8 cellular contexts compared by ENCODE assay signal in genomic region chr4:150960818-150961217, GRCh38. TPM values are rescaled to one million over a fixed set of nuclear protein-coding genes. Genes with fewer than 3 reads are reported as not detected.
DNase-seq lines count a peak whose midpoint lies in the region; ATAC-seq and TF ChIP-seq lines count a peak whose summit lies in the region.

No MANE protein-coding gene starts in this region.

- no peaks in the 10 kb centered on the region for H3K79me2 ChIP-seq in fibroblast of lung (ENCODE audit: control insufficient read depth, insufficient read depth, low read length)

- H3K4me3 ChIP-seq in fibroblast of lung (replicated peaks in 1 of 4; ENCODE audit: control extremely low read depth in 1 of 4, insufficient read depth in 1 of 4, low read depth in 3 of 4, low read length in 4 of 4) = no peak overlapping the region

- TF ChIP-seq CTCF in fibroblast of lung (conservative IDR thresholded peaks at IDR 0.05 in 1 of 2, IDR thresholded peaks at IDR 0.05 in 1 of 2; ENCODE audit: low read depth in 1 of 2, low read length in 2 of 2) = peak; percentile 36 to 73

- H3K4me1 ChIP-seq in fibroblast of lung (ENCODE audit: control insufficient read depth, extremely low read depth, insufficient read depth, low read length) = no peaks in the 10 kb centered on the region

- H3K9me3 ChIP-seq in fibroblast of lung (ENCODE audit: control insufficient read depth, insufficient read depth, low read depth, low read length) = no peaks in the 10 kb centered on the region

- H3K27me3 ChIP-seq in fibroblast of lung (ENCODE audit: control insufficient read depth, insufficient read depth, low read length) = no peaks in the 10 kb centered on the region

- ATAC-seq in HG03460 (IDR thresholded peaks at IDR 0.05; ENCODE audit: unreplicated experiment) (peak; percentile 54), GM18519 (IDR thresholded peaks at IDR 0.05; ENCODE audit: low FRiP score, unreplicated experiment) (no peak)

- H3K36me3 ChIP-seq in fibroblast of lung (ENCODE audit: control insufficient read depth, insufficient read depth, low read length) = no peaks in the 10 kb centered on the region

- H4K20me1 ChIP-seq in fibroblast of lung (ENCODE audit: control insufficient read depth, extremely low read depth, insufficient read depth, low read length) = no peaks in the 10 kb centered on the region

- H3K27ac ChIP-seq in fibroblast of lung (ENCODE audit: insufficient read depth, low read length) = no peak overlapping the region

- DNase-seq in GM03348 (ENCODE audit: low spot score) (peak; percentile 18), UCSD-AML1 (lab: John Stamatoyannopoulos, UW; ENCODE audit: unreplicated experiment) (peak; percentile 53), fibroblast of lung (ENCODE audit: low read depth in 2 of 2) (peak in 1 of 2 donors; percentile 31), NCI-H128 (lab: John Stamatoyannopoulos, UW; ENCODE audit: unreplicated experiment) (no peak), NCI-H1092 (lab: John Stamatoyannopoulos, UW) (no peak)
- DNase-seq in stimulated activated CD4-positive, alpha-beta T cell treated with anti-CD3 and anti-CD28 coated beads, TNF-alpha, amount 100 ng/mL, for 4 hours (ENCODE audit: low read depth in 3 of 3) = peak in 2 of 3 experiments; percentile 14 to 16

- H3K9ac ChIP-seq in fibroblast of lung (ENCODE audit: insufficient read depth, low read length) = no peak overlapping the region

- no peak overlapping the region for H2AFZ ChIP-seq in fibroblast of lung (ENCODE audit: low read length)

- H3K4me2 ChIP-seq in fibroblast of lung (ENCODE audit: extremely low read depth, insufficient read depth, low read length) = no peak overlapping the region

RNA-seq across cellular contexts. Expression of gene LRBA, which starts 54.3 kb away (rescaled TPM):
- total RNA-seq in fibroblast of lung = 26.7 and 36.7 TPM in 2 replicates
- 16.4 and 21.0 TPM in 2 replicates for polyA plus RNA-seq in fibroblast of lung
- polyA plus RNA-seq in fibroblast of lung (2012) = 13.1 and 13.9 TPM in 2 replicates
- 29.0 and 34.0 TPM in 2 replicates for polyA minus RNA-seq in fibroblast of lung (ENCODE audit: low replicate concordance)

Comparison
In these comparisons a context has a peak if more than half of its experiments do, and no peak if none do; other contexts are left out.
1. DNase-seq: peak in GM03348 (single experiment), UCSD-AML1 (single experiment) and stimulated activated CD4-positive, alpha-beta T cell treated with anti-CD3 and anti-CD28 coated beads, TNF-alpha, amount 100 ng/mL, for 4 hours (2 of 3); none in NCI-H128 (single experiment) and NCI-H1092 (single experiment).